Comparison of ENCODE assay signal across 13 cellular contexts in the genomic region with DNA sequence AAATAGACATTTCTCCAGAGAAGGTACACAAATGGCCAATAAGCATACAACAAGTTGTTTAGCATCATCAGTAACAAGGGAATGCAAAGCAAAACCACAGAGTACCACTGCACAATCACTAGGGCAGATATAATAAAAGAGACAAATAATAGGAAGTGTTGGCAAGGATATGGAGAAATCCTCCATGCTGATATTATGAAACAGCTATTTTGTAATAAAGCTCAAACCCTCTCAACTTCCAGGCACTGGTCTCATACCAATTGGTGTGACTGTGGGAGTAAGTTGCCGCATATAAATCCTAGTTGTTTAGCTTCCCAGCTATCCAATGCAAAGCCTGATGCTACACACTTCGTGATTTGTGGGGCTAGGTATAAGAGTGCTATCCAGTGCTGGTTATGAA.
DNase-seq lines count a peak whose midpoint lies in the region; ATAC-seq and TF ChIP-seq lines count a peak whose summit lies in the region.
"Had no signal": no experiment of that assay in that cellular context is flagged by ENCODE, and none has a peak within 500 bp of the region (broad histone marks: within the 10 kb centered on the region; RNA-seq: fewer than 3 reads in every experiment).

No MANE protein-coding gene starts in this region.

- H3K4me1 ChIP-seq in RWPE2 (ENCODE audit: insufficient read depth, poor library complexity, severe bottlenecking) (no peaks in the 10 kb centered on the region), stomach (peaks cover 0 to 8% (median 0%) of the 10 kb centered on the region in 4 donors)

- WGBS in stomach, 5 donors, result 87 to 95% (median 90%) methylated on average over 2 of the region's 2 CpGs

- ATAC-seq in RWPE2 (ENCODE audit: low read depth), result 0 out of 3 replicates have a peak, but pooled peaks have one; percentile 36
- no peak for ATAC-seq in GM21367 (IDR thresholded peaks at IDR 0.05; ENCODE audit: unreplicated experiment)
- no peak for ATAC-seq in HG03520 (IDR thresholded peaks at IDR 0.05; ENCODE audit: unreplicated experiment)
- ATAC-seq: activated T-cell treated with anti-CD3 and anti-CD28 coated beads, Interleukin-2, amount 50 U/mL, for 4 hours had no signal

- TF ChIP-seq CTCF in AG04449 (IDR thresholded peaks at IDR 0.05; ENCODE audit: insufficient read depth, low read length, missing control alignments), result no peak
- TF ChIP-seq CTCF in RWPE2 (IDR thresholded peaks at IDR 0.05; ENCODE audit: poor library complexity, severe bottlenecking), result no peak
- TF ChIP-seq CTCF in stomach (IDR thresholded peaks at IDR 0.05), result no peak

- DNase-seq in AG04449 (ENCODE audit: low read depth, low spot score), result peak; percentile 36
- peak; percentile 24 for DNase-seq in GM04504 (ENCODE audit: low read depth)
- no peak for DNase-seq in RWPE2 (ENCODE audit: low spot score)
- peak; percentile 88 for DNase-seq in iris pigment epithelial cell (ENCODE audit: low read depth)
- DNase-seq in stomach, result no peak
- DNase-seq in NCI-H1436 treated with DMSO at 0.1 percent for 48 hours (lab: John Stamatoyannopoulos, UW), result no peak
- DNase-seq: activated T-cell treated with anti-CD3 and anti-CD28 coated beads, Interleukin-2, amount 50 U/mL, for 4 hours; erythroblast; NCI-H1417 treated with DMSO at 0.1 percent for 48 hours; occipital lobe; PC-9 had no signal

- H3K36me3 ChIP-seq in RWPE2 (ENCODE audit: low read depth) (peaks cover 82% of the 10 kb centered on the region), stomach (peaks cover 43 to 97% (median 95%) of the 10 kb centered on the region in 4 donors)

- CTCF ChIA-PET in AG04449 (lab: Yijun Ruan, JAX), result interaction anchor here (0.6 to 2.2 kb wide), 6 partner anchors 9 to 455 kb away, joined by 3 to 7 read pairs (median 4); partner anchors contain the start of gene FGF18

- POLR2A ChIA-PET in AG04449 (lab: Yijun Ruan, JAX), result no interaction called here

- no peak overlapping the region for H3K4me3 ChIP-seq in AG04449 (ENCODE audit: low read depth, low read length)
- no peak overlapping the region for H3K4me3 ChIP-seq in RWPE2 (ENCODE audit: severe bottlenecking)
- no peak overlapping the region for H3K4me3 ChIP-seq in stomach
- H3K4me3 ChIP-seq: PC-9 had no signal

- no peaks in the 10 kb centered on the region for H3K27me3 ChIP-seq in RWPE2 (ENCODE audit: insufficient read depth, poor library complexity, severe bottlenecking)
- H3K27me3 ChIP-seq in stomach, result no peaks in the 10 kb centered on the region

- no peaks in the 10 kb centered on the region for H3K9me3 ChIP-seq in RWPE2 (ENCODE audit: severe bottlenecking)
- H3K9me3 ChIP-seq in stomach, result no peaks in the 10 kb centered on the region

- H3K27ac ChIP-seq in RWPE2 (ENCODE audit: poor library complexity, severe bottlenecking) (no peak overlapping the region), stomach (peak overlapping the region in 1 of 5 donors; percentile 36)
- H3K27ac ChIP-seq: PC-9 had no signal

- intact Hi-C loops in stomach (cut with DNase I; ENCODE audit: low total_unique reads), result no loop called here

- no peak for TF ChIP-seq EP300 in stomach (IDR thresholded peaks at IDR 0.05)

- no peak for TF ChIP-seq POLR2A in stomach (IDR thresholded peaks at IDR 0.05)

Comparison
In these comparisons a context has a peak if more than half of its experiments do, and no peak if none do; other contexts are left out.
1. DNase-seq: peak in AG04449 (single experiment), GM04504 (single experiment) and iris pigment epithelial cell (single experiment); none in RWPE2 (single experiment), stomach (single experiment) and NCI-H1436 treated with DMSO at 0.1 percent for 48 hours (single experiment).